Comparison of ENCODE assay signal across 9 cellular contexts in genomic region chr20:46087161-46087560, GRCh38. TPM values are rescaled to one million over a fixed set of nuclear protein-coding genes. Genes with fewer than 3 reads are reported as not detected.
A peak's percentile ranks its signal among the peaks of the same experiment; 100 is the strongest.
DNase-seq lines count a peak whose midpoint lies in the region; ATAC-seq and TF ChIP-seq lines count a peak whose summit lies in the region.
"Had no signal": no experiment of that assay in that cellular context is flagged by ENCODE, and none has a peak within 500 bp of the region (broad histone marks: within the 10 kb centered on the region; RNA-seq: fewer than 3 reads in every experiment).

No MANE protein-coding gene starts in this region.

- H3K4me3 ChIP-seq in Caco-2 (ENCODE audit: low read depth, low read length) (no peak overlapping the region), LNCaP clone FGC (ENCODE audit: low read depth, low read length) (no peak overlapping the region)

- no peak for ATAC-seq in HG02642 (IDR thresholded peaks at IDR 0.05; ENCODE audit: poor library complexity, unreplicated experiment)

- TF ChIP-seq CTCF in Caco-2 (IDR thresholded peaks at IDR 0.05; ENCODE audit: insufficient read depth in 1 of 2, low read depth in 1 of 2, low read length in 1 of 2, severe bottlenecking in 1 of 2, unreplicated experiment in 1 of 2) = peak; percentile 37 to 40
- TF ChIP-seq CTCF in LNCaP clone FGC (IDR thresholded peaks at IDR 0.05; ENCODE audit: control insufficient read depth, extremely low read depth, insufficient read depth) = peak; percentile 59
- TF ChIP-seq CTCF in brain (conservative IDR thresholded peaks at IDR 0.05) = peak; percentile 56 to 64
- peak; percentile 34 to 48 (median 45) for TF ChIP-seq CTCF in nephron (IDR thresholded peaks at IDR 0.05; ENCODE audit: unreplicated experiment in 3 of 3)

- H3K9me3 ChIP-seq in Caco-2 = no peaks in the 10 kb centered on the region

- POLR2A ChIA-PET in Caco-2 (lab: Charles Lee) = no interaction called here

- H3K27ac Mint-ChIP-seq in Caco-2 (ENCODE audit: unreplicated experiment) = no peak overlapping the region
- peak overlapping the region in 3 of 5 experiments; percentile 30 to 97 (median 77) for H3K27ac Mint-ChIP-seq in brain
- peak overlapping the region in 2 of 3 experiments; percentile 10 to 65 for H3K27ac Mint-ChIP-seq in nephron

- H3K36me3 Mint-ChIP-seq in Caco-2 (ENCODE audit: insufficient read depth, unreplicated experiment) (peaks cover 18% of the 10 kb centered on the region), brain (no peaks in the 10 kb centered on the region), nephron (ENCODE audit: low read depth) (no peaks in the 10 kb centered on the region)

- BruUV-seq in Caco-2 (replicated peaks; lab: Mats Ljungman, UMichigan) = no TSS peak

- intact Hi-C loops in Caco-2 (cut with micrococcal nuclease; ENCODE audit: unreplicated experiment) = loop anchor here (2.0 kb wide), 1 partner anchor 64 kb away; no protein-coding TSS in a partner anchor

- no peaks in the 10 kb centered on the region for H3K36me3 ChIP-seq in Caco-2 (ENCODE audit: control insufficient read depth, insufficient read depth, low read length)

- H3K9me3 Mint-ChIP-seq in Caco-2 (ENCODE audit: unreplicated experiment) = no peaks in the 10 kb centered on the region
- H3K9me3 Mint-ChIP-seq in brain = no peaks in the 10 kb centered on the region
- no peaks in the 10 kb centered on the region for H3K9me3 Mint-ChIP-seq in nephron

- no peaks in the 10 kb centered on the region for H3K27me3 ChIP-seq in Caco-2 (replicated peaks; ENCODE audit: control insufficient read depth, insufficient read depth, low read length)

- H3K4me1 ChIP-seq in Caco-2 = peaks cover 30% of the 10 kb centered on the region

- DNase-seq in Caco-2 (no peak), LNCaP clone FGC (ENCODE audit: low read depth) (peak; percentile 26), cerebellar nuclear complex (lab: John Stamatoyannopoulos, UW) (no peak), EL (no peak), C1 segment of cervical spinal cord (lab: John Stamatoyannopoulos, UW) (no peak)
- DNase-seq: stimulated activated CD4-positive, alpha-beta T cell treated with anti-CD3 and anti-CD28 coated beads, Interleukin-2, amount 100 ng/mL, for 48 hours had no signal

- H3K4me1 Mint-ChIP-seq in Caco-2 (ENCODE audit: low read depth, unreplicated experiment) (peaks cover 40% of the 10 kb centered on the region), brain (peaks cover 73% of the 10 kb centered on the region), nephron (peaks cover 57% of the 10 kb centered on the region)

- H3K27me3 Mint-ChIP-seq in Caco-2 (ENCODE audit: insufficient read depth, unreplicated experiment) (no peaks in the 10 kb centered on the region), brain (peaks cover 4% of the 10 kb centered on the region), nephron (ENCODE audit: low read depth) (no peaks in the 10 kb centered on the region)

- H3K4me3 Mint-ChIP-seq in Caco-2 (ENCODE audit: unreplicated experiment) (peak overlapping the region; percentile 12), brain (peak overlapping the region; percentile 90 to 94 (median 91)), nephron (peak overlapping the region; percentile 89 to 93 (median 91))

- CTCF ChIA-PET in Caco-2 (lab: Charles Lee) = no interaction called here

RNA-seq across cellular contexts. Expression of gene NCOA5, which starts 2.6 kb away (rescaled TPM):
- 52.5 and 53.3 TPM in 2 replicates for total RNA-seq in Caco-2 (2022)
- 22.0 TPM for polyA plus RNA-seq in brain (ENCODE audit: insufficient read depth, low read depth, low replicate concordance)

RNA-seq across cellular contexts. Expression of gene CD40, which starts 31.0 kb away (rescaled TPM):
- total RNA-seq in Caco-2 (2022) = not detected in 2 replicates
- 3.3 TPM for polyA plus RNA-seq in brain (ENCODE audit: insufficient read depth, low read depth, low replicate concordance)

RNA-seq across cellular contexts. Expression of gene SLC12A5, which starts 58.1 kb away (rescaled TPM):
- total RNA-seq in Caco-2 (2022) = 0.56 and 1.9 TPM in 2 replicates
- polyA plus RNA-seq in brain (ENCODE audit: insufficient read depth, low read depth, low replicate concordance) = 66.5 TPM

Comparison
In these comparisons a context has a peak if more than half of its experiments do, and no peak if none do; other contexts are left out.
1. H3K4me3 Mint-ChIP-seq: peak in every context shown above with its lines; median percentile 91 in brain; 91 in nephron; 12 in Caco-2.